In genomic region chr19:33346665-33347064, GRCh38 we compare ENCODE assay signal across 9 cellular contexts. TPM values are rescaled to one million over a fixed set of nuclear protein-coding genes. Genes with fewer than 3 reads are reported as not detected.
"Had no signal": no experiment of that assay in that cellular context is flagged by ENCODE, and none has a peak within 500 bp of the region (broad histone marks: within the 10 kb centered on the region; RNA-seq: fewer than 3 reads in every experiment).

No MANE protein-coding gene starts in this region.

- FAIRE-seq: H54 had no signal

- H3K27ac ChIP-seq: GM23248, HL-60 had no signal

- H3K4me3 ChIP-seq: GM23248 had no signal

- H3K9ac ChIP-seq: GM23248 had no signal

- H2AFZ ChIP-seq: GM23248 had no signal

- DNase-seq: GM23248, GOT3, H9, HCEC 1CT, HFFc6, Kasumi-1, KG1 had no signal

RNA-seq across cellular contexts. Expression of gene CEBPA, which starts 44.3 kb away (rescaled TPM):
- polyA plus RNA-seq: GM23248 had no signal
